ENCODE assay signal across 24 cellular contexts in the genomic region with DNA sequence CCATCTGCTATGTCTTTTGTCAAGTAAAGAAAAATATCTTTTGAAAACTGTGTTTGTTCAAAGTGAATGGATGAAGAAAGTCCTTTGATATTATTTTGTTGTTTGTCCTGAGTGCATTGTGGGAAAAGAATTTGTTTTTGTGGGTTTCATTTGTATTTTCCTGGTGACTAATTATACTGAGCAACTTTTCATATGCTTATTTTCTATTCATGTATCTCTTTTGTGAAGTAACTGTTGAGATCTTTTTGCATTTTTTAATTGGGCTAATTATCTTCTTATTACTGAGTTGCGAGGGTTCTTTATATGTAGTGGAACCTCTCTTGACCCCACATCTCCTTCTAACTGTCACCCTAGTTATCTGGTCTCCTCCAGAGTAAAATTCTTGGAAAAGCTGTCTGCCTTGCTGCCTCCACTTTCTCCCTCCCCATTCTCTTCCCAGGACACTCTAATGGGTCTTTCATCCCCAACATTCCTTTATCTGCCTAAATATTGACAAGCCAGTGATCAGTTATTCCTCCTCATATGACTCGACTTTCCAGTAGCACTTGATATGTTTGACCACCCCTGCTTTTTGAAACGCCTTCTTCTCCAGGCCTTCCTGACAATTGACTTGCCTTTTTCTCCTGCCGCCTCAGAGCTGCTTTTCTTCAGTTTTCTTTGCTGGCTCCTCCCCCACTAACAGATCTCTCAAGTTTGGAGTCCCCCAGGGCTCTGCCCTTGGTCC.
DNase-seq lines count a peak whose midpoint lies in the region; TF ChIP-seq lines count a peak whose summit lies in the region.
"Had no signal": no experiment of that assay in that cellular context is flagged by ENCODE, and none has a peak within 500 bp of the region (broad histone marks: within the 10 kb centered on the region; RNA-seq: fewer than 3 reads in every experiment).

No MANE protein-coding gene starts in this region.

- H3K36me3 ChIP-seq in H7 (replicated peaks; ENCODE audit: control insufficient read depth, insufficient read depth, low read length) (no peaks in the 10 kb centered on the region), neural progenitor cell (no peaks in the 10 kb centered on the region), BE2C (no peaks in the 10 kb centered on the region)
- H3K36me3 ChIP-seq: heart right ventricle, ovary had no signal

- peaks cover 8% of the 10 kb centered on the region for H3F3A ChIP-seq in neural progenitor cell (ENCODE audit: low read depth)

- no peaks in the 10 kb centered on the region for H4K20me1 ChIP-seq in neural progenitor cell (ENCODE audit: low read depth)
- H4K20me1 ChIP-seq: BLaER1 treated with 17β-estradiol and CSF1 and Interleukin-3, amounts not matched to agents 10 nM and 100 nM had no signal

- peaks cover 2% of the 10 kb centered on the region for H3K27me3 Mint-ChIP-seq in neural progenitor cell (ENCODE audit: insufficient read depth, low read depth)
- H3K27me3 Mint-ChIP-seq: activated CD4-positive, alpha-beta T cell treated with anti-CD3 and anti-CD28 coated beads for 36 hours; natural killer cell treated with Interleukin-12 subunit alpha and Interleukin-12 subunit beta and Interleukin-15 and Interleukin-18, amount 100 ng/mL, for 72 hours; stimulated activated memory B cell treated with anti-CD40 and anti-IgM and Interleukin-4, amounts not matched to agents 10 μg/mL and 1 μg/mL and 100 μg/mL, for 72 hours had no signal

- H3K9ac ChIP-seq in neural progenitor cell, result no peak overlapping the region
- H3K9ac ChIP-seq: BLaER1 treated with 17β-estradiol and CSF1 and Interleukin-3, amounts not matched to agents 10 nM and 100 nM had no signal

- CTCF ChIA-PET in RWPE1 (lab: Yijun Ruan, JAX), result interaction anchor here (0.6 kb wide), 1 partner anchor 19 kb away, joined by 3 read pairs; no protein-coding TSS in a partner anchor

- WGBS in lower leg skin, 2 donors, result 80 to 83% methylated on average over 4 of the region's 4 CpGs

- H3K27me3 ChIP-seq in H7 (ENCODE audit: control insufficient read depth, insufficient read depth, low read length) (no peaks in the 10 kb centered on the region), neural progenitor cell (no peaks in the 10 kb centered on the region), BE2C (no peaks in the 10 kb centered on the region)
- H3K27me3 ChIP-seq: BLaER1 treated with 17β-estradiol and CSF1 and Interleukin-3, amounts not matched to agents 10 nM and 100 nM; heart right ventricle; ovary had no signal

- H3K9me3 ChIP-seq in neural progenitor cell (ENCODE audit: low read depth), result no peaks in the 10 kb centered on the region
- no peaks in the 10 kb centered on the region; the same call in 1 of the 2 replicates for H3K9me3 ChIP-seq in BE2C
- H3K9me3 ChIP-seq: BLaER1 treated with 17β-estradiol and CSF1 and Interleukin-3, amounts not matched to agents 10 nM and 100 nM; heart right ventricle; mucosa of descending colon; ovary had no signal

- no peaks in the 10 kb centered on the region for H3K36me3 Mint-ChIP-seq in neural progenitor cell

- H3K79me2 ChIP-seq in neural progenitor cell (ENCODE audit: low read depth), result no peaks in the 10 kb centered on the region

- POLR2A ChIA-PET in RWPE1 (lab: Yijun Ruan, JAX; ENCODE audit: low non-redundant PET), result no interaction called here

- H3K4me1 ChIP-seq in neural progenitor cell (peaks cover 10% of the 10 kb centered on the region), BE2C (no peaks in the 10 kb centered on the region)
- H3K4me1 ChIP-seq: BLaER1 treated with 17β-estradiol and CSF1 and Interleukin-3, amounts not matched to agents 10 nM and 100 nM had no signal

- H2AFZ ChIP-seq in neural progenitor cell (replicated peaks), result no peak overlapping the region

- DNase-seq in H7 (peak; percentile 23), RWPE1 (ENCODE audit: low spot score) (no peak), epithelial cell of prostate (ENCODE audit: low read depth, low spot score) (no peak), neural progenitor cell (ENCODE audit: low spot score) (no peak), lower leg skin (ENCODE audit: low spot score in 2 of 2) (no peak), SKM-1 (lab: John Stamatoyannopoulos, UW; ENCODE audit: unreplicated experiment) (no peak), BE2C (no peak)
- DNase-seq: activated CD4-positive, alpha-beta T cell treated with anti-CD3 and anti-CD28 coated beads for 36 hours; activated naive CD4-positive, alpha-beta T cell treated with anti-CD3 and anti-CD28 coated beads, Interleukin-2, amount 50 U/mL, for 16 hours; amniotic stem cell; COR-L47; DMS53; effector CD4-positive, alpha-beta T cell; heart right ventricle; mucosa of descending colon; NCI-H1048; ovary; T-helper 2 cell; trophoblast cell had no signal

- H3K4me3 Mint-ChIP-seq in neural progenitor cell, result no peak overlapping the region
- H3K4me3 Mint-ChIP-seq: activated CD4-positive, alpha-beta T cell treated with anti-CD3 and anti-CD28 coated beads for 36 hours; natural killer cell treated with Interleukin-12 subunit alpha and Interleukin-12 subunit beta and Interleukin-15 and Interleukin-18, amount 100 ng/mL, for 72 hours; stimulated activated memory B cell treated with anti-CD40 and anti-IgM and Interleukin-4, amounts not matched to agents 10 μg/mL and 1 μg/mL and 100 μg/mL, for 72 hours had no signal

- no peaks in the 10 kb centered on the region for H3K9me3 Mint-ChIP-seq in neural progenitor cell
- H3K9me3 Mint-ChIP-seq: activated T-helper 2 cell treated with anti-CD3 and anti-CD28 coated beads, Interferon-gamma antibody, Interleukin-2, Interleukin-4, amounts not matched to agents 10 μg/mL and 5 μg/mL and 100 μg/mL, durations not matched to agents 14 hours and 24 hours and 36 hours; natural killer cell treated with Interleukin-12 subunit alpha and Interleukin-12 subunit beta and Interleukin-15 and Interleukin-18, amount 100 ng/mL, for 72 hours; stimulated activated memory B cell treated with anti-CD40 and anti-IgM and Interleukin-4, amounts not matched to agents 10 μg/mL and 1 μg/mL and 100 μg/mL, for 72 hours had no signal

- H3K4me3 ChIP-seq in H7 (ENCODE audit: insufficient read depth, low read depth, low read length), result no peak overlapping the region
- H3K4me3 ChIP-seq in neural progenitor cell, result no peak overlapping the region
- no peak overlapping the region for H3K4me3 ChIP-seq in lower leg skin (ENCODE audit: low read depth, poor library complexity, severe bottlenecking)
- H3K4me3 ChIP-seq in BE2C (ENCODE audit: low read depth, low read length), result no peak overlapping the region
- H3K4me3 ChIP-seq: BLaER1 treated with 17β-estradiol and CSF1 and Interleukin-3, amounts not matched to agents 10 nM and 100 nM; heart right ventricle; lung; mucosa of descending colon; ovary had no signal

- no peak for TF ChIP-seq CTCF in RWPE1 (conservative IDR thresholded peaks at IDR 0.05; ENCODE audit: low read depth)
- no peak for TF ChIP-seq CTCF in neural progenitor cell (IDR thresholded peaks at IDR 0.05)
- TF ChIP-seq CTCF in lower leg skin (IDR thresholded peaks at IDR 0.05), result no peak
- no peak for TF ChIP-seq CTCF in BE2C (IDR thresholded peaks at IDR 0.05; ENCODE audit: low read depth, low read length)

- TF ChIP-seq POLR2A in lower leg skin (IDR thresholded peaks at IDR 0.05), result no peak

- H3K4me1 Mint-ChIP-seq in neural progenitor cell, result peaks cover 12% of the 10 kb centered on the region
- H3K4me1 Mint-ChIP-seq: activated CD4-positive, alpha-beta T cell treated with anti-CD3 and anti-CD28 coated beads for 36 hours; stimulated activated memory B cell treated with anti-CD40 and anti-IgM and Interleukin-4, amounts not matched to agents 10 μg/mL and 1 μg/mL and 100 μg/mL, for 72 hours had no signal

- intact Hi-C loops in lower leg skin (cut with DNase I; ENCODE audit: low total_unique reads), result no loop called here

- peak overlapping the region; percentile 50 for H3K4me2 ChIP-seq in neural progenitor cell
- H3K4me2 ChIP-seq: BLaER1 treated with 17β-estradiol and CSF1 and Interleukin-3, amounts not matched to agents 10 nM and 100 nM had no signal

- H3K27ac Mint-ChIP-seq in neural progenitor cell, result no peak overlapping the region
- H3K27ac Mint-ChIP-seq: activated CD4-positive, alpha-beta T cell treated with anti-CD3 and anti-CD28 coated beads for 36 hours; activated T-helper 2 cell treated with anti-CD3 and anti-CD28 coated beads, Interferon-gamma antibody, Interleukin-2, Interleukin-4, amounts not matched to agents 10 μg/mL and 5 μg/mL and 100 μg/mL, durations not matched to agents 14 hours and 24 hours and 36 hours; natural killer cell treated with Interleukin-12 subunit alpha and Interleukin-12 subunit beta and Interleukin-15 and Interleukin-18, amount 100 ng/mL, for 72 hours; stimulated activated memory B cell treated with anti-CD40 and anti-IgM and Interleukin-4, amounts not matched to agents 10 μg/mL and 1 μg/mL and 100 μg/mL, for 72 hours had no signal

- peak overlapping the region; percentile 91 for H3K27ac ChIP-seq in RWPE1
- H3K27ac ChIP-seq in epithelial cell of prostate, result peak overlapping the region; percentile 94
- H3K27ac ChIP-seq in neural progenitor cell, result peak overlapping the region; percentile 25
- H3K27ac ChIP-seq: BLaER1 treated with 17β-estradiol and CSF1 and Interleukin-3, amounts not matched to agents 10 nM and 100 nM; heart right ventricle; ovary had no signal

Comparison
In these comparisons a context has a peak if more than half of its experiments do, and no peak if none do; other contexts are left out.
1. H3K27ac ChIP-seq: peak in every context shown above with its lines; median percentile 94 in epithelial cell of prostate; 91 in RWPE1; 25 in neural progenitor cell.